ENCODE assay signal across 10 cellular contexts in the genomic region with DNA sequence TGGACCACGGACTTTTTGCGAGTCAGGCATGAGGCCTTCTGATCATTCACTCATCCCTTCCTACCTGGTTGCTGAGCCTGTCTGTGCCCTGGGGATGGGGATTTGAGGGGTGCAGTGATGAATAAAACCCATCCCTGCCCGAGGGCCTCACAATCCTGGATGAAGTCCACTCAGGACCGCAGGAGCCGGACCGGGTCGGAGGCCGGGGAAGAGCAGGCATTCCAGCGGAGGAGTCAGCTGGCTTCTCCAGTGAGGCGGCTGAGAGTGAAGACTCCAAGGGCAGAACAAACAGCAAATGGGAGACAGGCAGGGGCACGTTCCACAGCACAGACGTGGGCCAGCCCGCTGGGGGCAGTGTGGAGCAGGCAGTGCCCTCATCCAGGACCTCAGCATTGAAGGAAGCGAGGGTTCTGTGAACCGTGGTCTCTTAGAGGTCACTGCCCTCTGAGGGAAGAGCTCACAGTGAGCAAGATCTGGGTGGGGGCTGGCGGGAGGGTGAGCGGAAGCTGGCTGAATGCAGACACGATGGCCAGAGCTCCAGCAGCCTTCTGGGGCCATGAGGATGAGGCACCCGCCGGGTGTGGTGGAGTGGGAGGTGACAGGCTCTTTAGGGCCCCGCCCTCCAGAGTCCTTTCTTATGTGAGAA. TPM values are rescaled to one million over a fixed set of nuclear protein-coding genes. Genes with fewer than 3 reads are reported as not detected.
DNase-seq lines count a peak whose midpoint lies in the region; ATAC-seq and TF ChIP-seq lines count a peak whose summit lies in the region.
"Had no signal": no experiment of that assay in that cellular context is flagged by ENCODE, and none has a peak within 500 bp of the region (broad histone marks: within the 10 kb centered on the region; RNA-seq: fewer than 3 reads in every experiment).

No MANE protein-coding gene starts in this region.

- H3K9ac ChIP-seq in neural progenitor cell: no peak overlapping the region

- peaks cover 9% of the 10 kb centered on the region for H3K4me1 ChIP-seq in neural progenitor cell

- no peaks in the 10 kb centered on the region for H3K27me3 ChIP-seq in neural progenitor cell

- H4K20me1 ChIP-seq in neural progenitor cell (ENCODE audit: low read depth): no peaks in the 10 kb centered on the region

- H3K4me1 Mint-ChIP-seq in chondrocyte (ENCODE audit: low read depth): no peaks in the 10 kb centered on the region
- peaks cover 9% of the 10 kb centered on the region for H3K4me1 Mint-ChIP-seq in neural progenitor cell

- H3K79me2 ChIP-seq in neural progenitor cell (ENCODE audit: low read depth): no peaks in the 10 kb centered on the region

- peak; percentile 17 for DNase-seq in NCI-H1694 treated with DMSO at 0.1 percent for 48 hours (lab: John Stamatoyannopoulos, UW)
- DNase-seq in NCI-H1694 (lab: John Stamatoyannopoulos, UW): no peak
- peak; percentile 19 for DNase-seq in HT-29 (ENCODE audit: low spot score)
- peak; percentile 42 for DNase-seq in chondrocyte (ENCODE audit: low spot score)
- DNase-seq in neural progenitor cell (ENCODE audit: low spot score): peak; percentile 56
- DNase-seq in cerebellar cortex (ENCODE audit: low spot score): no peak
- DNase-seq in stimulated activated CD4-positive, alpha-beta T cell treated with anti-CD3 and anti-CD28 coated beads, Interleukin-4, amount 100 ng/mL, for 4 hours: no peak
- DNase-seq: NCI-H226 had no signal

- no peak overlapping the region for H3K4me3 ChIP-seq in neural progenitor cell
- H3K4me3 ChIP-seq: SK-N-MC had no signal

- no peak overlapping the region for H3K4me2 ChIP-seq in neural progenitor cell

- no peak overlapping the region for H3K27ac ChIP-seq in neural progenitor cell
- H3K27ac ChIP-seq: SK-N-MC had no signal

- H3K36me3 ChIP-seq in neural progenitor cell: no peaks in the 10 kb centered on the region

- H3K9me3 Mint-ChIP-seq in chondrocyte (ENCODE audit: low read depth) (no peaks in the 10 kb centered on the region), neural progenitor cell (no peaks in the 10 kb centered on the region)

- H3K4me3 Mint-ChIP-seq in chondrocyte (ENCODE audit: unreplicated experiment) (no peak overlapping the region), neural progenitor cell (no peak overlapping the region)

- H3K27ac Mint-ChIP-seq in chondrocyte (ENCODE audit: unreplicated experiment) (no peak overlapping the region), neural progenitor cell (no peak overlapping the region)

- H3K9me3 ChIP-seq in neural progenitor cell (ENCODE audit: low read depth): no peaks in the 10 kb centered on the region

- peaks cover 1% of the 10 kb centered on the region for H3K36me3 Mint-ChIP-seq in chondrocyte (ENCODE audit: low read depth)
- H3K36me3 Mint-ChIP-seq in neural progenitor cell: no peaks in the 10 kb centered on the region

- H3F3A ChIP-seq in neural progenitor cell (ENCODE audit: low read depth): no peaks in the 10 kb centered on the region

- TF ChIP-seq CTCF in chondrocyte (IDR thresholded peaks at IDR 0.05): peak; percentile 30
- peak; percentile 51 for TF ChIP-seq CTCF in neural progenitor cell (IDR thresholded peaks at IDR 0.05)

- no peak overlapping the region for H2AFZ ChIP-seq in neural progenitor cell (replicated peaks)

- ATAC-seq in GM19328 (IDR thresholded peaks at IDR 0.05; ENCODE audit: unreplicated experiment): no peak

- peaks cover 18% of the 10 kb centered on the region for H3K27me3 Mint-ChIP-seq in chondrocyte (ENCODE audit: low read depth)
- H3K27me3 Mint-ChIP-seq in neural progenitor cell (ENCODE audit: insufficient read depth, low read depth): peaks cover 12% of the 10 kb centered on the region

RNA-seq across cellular contexts. Expression of a gene that starts 10.9 kb away (rescaled TPM):
- 0.08 and 0.10 TPM in 2 replicates for total RNA-seq in HT-29 (2014; rRNA removed; shearing (Covaris generic))
- total RNA-seq in chondrocyte (3.3 to 8.0 TPM (median 7.4 TPM) in 3 replicates), neural progenitor cell (ENCODE audit: low replicate concordance) (2.5 and 4.9 TPM in 2 replicates)

Comparison
In these comparisons a context has a peak if more than half of its experiments do, and no peak if none do; other contexts are left out.
1. DNase-seq: peak in NCI-H1694 treated with DMSO at 0.1 percent for 48 hours (single experiment), HT-29 (single experiment), chondrocyte (single experiment) and neural progenitor cell (single experiment); none in NCI-H1694 (single experiment), cerebellar cortex (single experiment) and stimulated activated CD4-positive, alpha-beta T cell treated with anti-CD3 and anti-CD28 coated beads, Interleukin-4, amount 100 ng/mL, for 4 hours (0 of 2).